Comparison of ENCODE assay signal across 29 cellular contexts in genomic region chr4:185562531-185562930, GRCh38. TPM values are rescaled to one million over a fixed set of nuclear protein-coding genes. Genes with fewer than 3 reads are reported as not detected.
A peak's percentile ranks its signal among the peaks of the same experiment; 100 is the strongest.
DNase-seq lines count a peak whose midpoint lies in the region; ATAC-seq, FAIRE-seq and TF ChIP-seq lines count a peak whose summit lies in the region.
"Had no signal": no experiment of that assay in that cellular context is flagged by ENCODE, and none has a peak within 500 bp of the region (broad histone marks: within the 10 kb centered on the region; RNA-seq: fewer than 3 reads in every experiment).

No MANE protein-coding gene starts in this region.

- no peak overlapping the region for H3K4me3 Mint-ChIP-seq in osteocyte (ENCODE audit: unreplicated experiment)
- H3K4me3 Mint-ChIP-seq: CD14-positive monocyte; CD4-positive, alpha-beta memory T cell; CD4-positive, CD25-positive, alpha-beta regulatory T cell; CD8-positive, alpha-beta memory T cell had no signal

- no peak overlapping the region for H3K27ac Mint-ChIP-seq in osteocyte (ENCODE audit: unreplicated experiment)
- H3K27ac Mint-ChIP-seq: CD14-positive monocyte; CD4-positive, alpha-beta memory T cell; CD4-positive, CD25-positive, alpha-beta regulatory T cell; CD8-positive, alpha-beta memory T cell had no signal

- no peaks in the 10 kb centered on the region for H4K20me1 ChIP-seq in HepG2 (ENCODE audit: insufficient read depth, low read length)
- H4K20me1 ChIP-seq: BLaER1 had no signal

- no peaks in the 10 kb centered on the region; a peak in 1 of 5 replicates for H3K27me3 ChIP-seq in HepG2 (ENCODE audit: control insufficient read depth in 1 of 2, insufficient read depth in 2 of 2, low read length in 2 of 2)
- no peaks in the 10 kb centered on the region for H3K27me3 ChIP-seq in right lobe of liver
- no peaks in the 10 kb centered on the region for H3K27me3 ChIP-seq in stomach smooth muscle (ENCODE audit: control insufficient read depth in 1 of 2, insufficient read depth in 2 of 2, low read length in 2 of 2)
- H3K27me3 ChIP-seq: BE2C, BLaER1 had no signal

- no peaks in the 10 kb centered on the region for H3K79me2 ChIP-seq in HepG2 (ENCODE audit: insufficient read depth, low read length)

- ATAC-seq in HepG2 (no peak), right lobe of liver (no peak), HG03521 (IDR thresholded peaks at IDR 0.05; ENCODE audit: unreplicated experiment) (no peak), HG03095 (IDR thresholded peaks at IDR 0.05; ENCODE audit: unreplicated experiment) (no peak)
- ATAC-seq: GM12878 had no signal

- no peak overlapping the region for H2AFZ ChIP-seq in HepG2 (ENCODE audit: low read length)

- TF ChIP-seq RAD21 in HepG2 (CRISPR knock-in tag; IDR thresholded peaks at IDR 0.05): no peak

- POLR2A ChIA-PET in HepG2 (lab: Yijun Ruan, JAX): no interaction called here

- CTCF ChIA-PET in HepG2 (lab: Yijun Ruan, JAX; ENCODE audit: low intra/inter-chr PET ratio, low total read pairs): no interaction called here

- FAIRE-seq in HepG2 (lab: Jason Lieb, UNC): no peak
- FAIRE-seq: A204.1, GM12878, GM12892, GM18507 had no signal

- intact Hi-C loops in HepG2 (cut with micrococcal nuclease; ENCODE audit: unreplicated experiment) (no loop called here), right lobe of liver (cut with DNase I) (no loop called here)

- no peak overlapping the region for H3K4me2 ChIP-seq in HepG2 (ENCODE audit: low read depth, low read length)
- H3K4me2 ChIP-seq: BLaER1 had no signal

- H3K36me3 ChIP-seq in HepG2 (replicated peaks in 1 of 2; ENCODE audit: control insufficient read depth in 1 of 2, insufficient read depth in 2 of 2, low read length in 2 of 2) (no peaks in the 10 kb centered on the region), right lobe of liver (no peaks in the 10 kb centered on the region), stomach smooth muscle (ENCODE audit: control insufficient read depth in 2 of 2, insufficient read depth in 2 of 2, low read length in 2 of 2) (no peaks in the 10 kb centered on the region)
- H3K36me3 ChIP-seq: BE2C, BLaER1 had no signal

- in situ Hi-C loops in HepG2 (cut with HindIII; ENCODE audit: extremely low pct_ligation_motif_present, low pct_unique_long_range_greater_than_20kb): no loop called here

- H3K9me3 Mint-ChIP-seq in osteocyte (ENCODE audit: unreplicated experiment): no peaks in the 10 kb centered on the region

- TF ChIP-seq CTCF in HepG2 (CRISPR knock-in tag; IDR thresholded peaks at IDR 0.05) (no peak), right lobe of liver (IDR thresholded peaks at IDR 0.05) (no peak), epithelial cell of esophagus (IDR thresholded peaks at IDR 0.05; ENCODE audit: insufficient read depth, low read depth, low read length, missing control alignments) (no peak), osteocyte (IDR thresholded peaks at IDR 0.05) (no peak)

- peaks cover 3% of the 10 kb centered on the region for H3K36me3 Mint-ChIP-seq in osteocyte (ENCODE audit: unreplicated experiment)
- H3K36me3 Mint-ChIP-seq: CD14-positive monocyte; CD4-positive, alpha-beta memory T cell; CD4-positive, CD25-positive, alpha-beta regulatory T cell; CD8-positive, alpha-beta memory T cell had no signal

- H3K27ac ChIP-seq in HepG2 (ENCODE audit: extremely low read length, insufficient read depth, low read length) (no peak overlapping the region), right lobe of liver (no peak overlapping the region), stomach smooth muscle (ENCODE audit: low read length) (peak overlapping the region; percentile 82)
- H3K27ac ChIP-seq: BLaER1 had no signal

- peaks cover 29% of the 10 kb centered on the region for H3K4me1 Mint-ChIP-seq in osteocyte (ENCODE audit: unreplicated experiment)
- H3K4me1 Mint-ChIP-seq: CD14-positive monocyte; CD4-positive, alpha-beta memory T cell; CD4-positive, CD25-positive, alpha-beta regulatory T cell; CD8-positive, alpha-beta memory T cell had no signal

- H3K9me3 ChIP-seq in HepG2 (ENCODE audit: low read length) (no peaks in the 10 kb centered on the region), right lobe of liver (no peaks in the 10 kb centered on the region), stomach smooth muscle (ENCODE audit: control insufficient read depth in 2 of 2, low read length in 2 of 2) (no peaks in the 10 kb centered on the region)
- H3K9me3 ChIP-seq: BE2C had no signal

- BruUV-seq in HepG2 (replicated peaks; lab: Mats Ljungman, UMichigan): no TSS peak

- peaks cover 36% of the 10 kb centered on the region for H3K4me1 ChIP-seq in HepG2 (ENCODE audit: insufficient read depth, low read length)
- peaks cover 0 to 4% (median 2%) of the 10 kb centered on the region in 4 donors for H3K4me1 ChIP-seq in right lobe of liver
- peaks cover 45% of the 10 kb centered on the region for H3K4me1 ChIP-seq in stomach smooth muscle (ENCODE audit: control insufficient read depth, insufficient read depth, low read length)
- H3K4me1 ChIP-seq: BLaER1 had no signal

- H3K27me3 Mint-ChIP-seq in osteocyte (ENCODE audit: unreplicated experiment): no peaks in the 10 kb centered on the region

- H3K9ac ChIP-seq in HepG2 (ENCODE audit: insufficient read depth, low read depth, low read length) (no peak overlapping the region), stomach smooth muscle (ENCODE audit: low read length in 2 of 2) (no peak overlapping the region)
- H3K9ac ChIP-seq: BLaER1 had no signal

- TF ChIP-seq POLR2A in HepG2 (IDR thresholded peaks at IDR 0.05; ENCODE audit: insufficient read depth in 1 of 2, low read depth in 2 of 2, low read length in 2 of 2) (no peak), right lobe of liver (IDR thresholded peaks at IDR 0.05) (no peak)

- H3K4me3 ChIP-seq in HepG2 (replicated peaks in 1 of 3; ENCODE audit: insufficient read depth in 1 of 3, low read depth in 2 of 3, low read length in 3 of 3) (no peak overlapping the region), right lobe of liver (no peak overlapping the region), epithelial cell of esophagus (ENCODE audit: low read length) (no peak overlapping the region), stomach smooth muscle (ENCODE audit: low read length in 2 of 2) (no peak overlapping the region)
- H3K4me3 ChIP-seq: BLaER1, GM12878 had no signal

- WGBS in HepG2 (ENCODE audit: low lambda C conversion rate): 28% methylated on average over 3 of the region's 3 CpGs
- WGBS in right lobe of liver (ENCODE audit: insufficient coverage, low coverage, low lambda C conversion rate, missing lambda C conversion rate): 31% methylated on average over 3 of the region's 3 CpGs

- TF ChIP-seq EP300 in HepG2 (IDR thresholded peaks at IDR 0.05; ENCODE audit: low read depth in 2 of 2, low read length in 2 of 2) (no peak), HepG2 (CRISPR knock-in tag; IDR thresholded peaks at IDR 0.05; ENCODE audit: borderline replicate concordance) (no peak)

- DNase-seq in HepG2 (ENCODE audit: low spot score) (no peak), right lobe of liver (no peak), epithelial cell of esophagus (ENCODE audit: low read depth) (peak; percentile 21), osteocyte (ENCODE audit: extremely low spot score, unreplicated experiment) (peak; percentile 30), HK-2 (ENCODE audit: unreplicated experiment) (no peak)
- DNase-seq: 8988T; ACHN; BE2C; C1 segment of cervical spinal cord; CD4-positive, alpha-beta memory T cell; CD4-positive, CD25-positive, alpha-beta regulatory T cell; CD8-positive, alpha-beta memory T cell; COR-L47; DMS 273 treated with DMSO at 0.1 percent for 48 hours; DMS153; DMS79; DND-41; EL; GDM1 had no signal

TF ChIP-seq in HepG2, 621 proteins besides CTCF, POLR2A, EP300 and RAD21 (continues in another document):
- TF ChIP-seq ATF7 (IDR thresholded peaks at IDR 0.05) (0 out of 2 replicates have a peak, but pooled peaks have one; percentile 21), ATF7 (CRISPR knock-in tag; IDR thresholded peaks at IDR 0.05) (no peak), ZNF7 (CRISPR knock-in tag; IDR thresholded peaks at IDR 0.05) (0 out of 2 replicates have a peak, but pooled peaks have one; percentile 10)

RNA-seq across cellular contexts. Expression of gene PDLIM3, which starts 27.2 kb away (rescaled TPM):
- total RNA-seq in HepG2 (2016; rRNA removed; fragmentation: Illumina TruSeq; extraction: Trizol) (5.9 and 6.3 TPM in 2 replicates), right lobe of liver (10 to 100 TPM in 2 of 6 experiments, 1 to 10 TPM in 4; 1.8 to 23.7 (median 6.1) TPM), osteocyte (2.1 and 2.8 TPM in 2 replicates)
- 2.5 and 3.1 TPM in 2 replicates for total RNA-seq in HepG2 (2016; cell fraction: cytosol; rRNA removed; fragmentation: Illumina TruSeq; extraction: Trizol; ENCODE audit: low read depth)
- total RNA-seq in HepG2 (2016; cell fraction: insoluble cytoplasmic fraction; rRNA removed; fragmentation: Illumina TruSeq; extraction: Trizol): 6.4 and 8.1 TPM in 2 replicates
- 5.3 TPM in 2 replicates for total RNA-seq in HepG2 (2016; cell fraction: membrane; rRNA removed; fragmentation: Illumina TruSeq; extraction: Trizol)
- total RNA-seq in HepG2 (2016; cell fraction: nucleus; rRNA removed; fragmentation: Illumina TruSeq; extraction: Trizol): 5.3 and 5.9 TPM in 2 replicates
- polyA plus RNA-seq in HepG2 (2011; rRNA removed): 14.0 and 14.8 TPM in 2 replicates
- 14.0 and 16.0 TPM in 2 replicates for polyA plus RNA-seq in HepG2 (2011; cell fraction: cytosol; rRNA removed)
- 10.4 and 14.3 TPM in 2 replicates for polyA plus RNA-seq in HepG2 (2011; cell fraction: nucleus; rRNA removed)
- polyA plus RNA-seq in HepG2 (2012): 3.0 and 13.6 TPM in 2 replicates
- 3.0 and 3.2 TPM in 2 replicates for polyA plus RNA-seq in HepG2 (2016; cell fraction: cytosol; fragmentation: Illumina TruSeq; extraction: Trizol; ENCODE audit: low read depth)
- polyA plus RNA-seq in HepG2 (2016; cell fraction: insoluble cytoplasmic fraction; fragmentation: Illumina TruSeq; extraction: Trizol; ENCODE audit: low read depth): 7.6 and 8.1 TPM in 2 replicates
- polyA plus RNA-seq in HepG2 (2016; cell fraction: membrane; fragmentation: Illumina TruSeq; extraction: Trizol; ENCODE audit: low read depth): 3.8 and 4.4 TPM in 2 replicates
- polyA plus RNA-seq in HepG2 (2016; cell fraction: nucleus; fragmentation: Illumina TruSeq; extraction: Trizol; ENCODE audit: insufficient read depth, low read depth): 4.3 and 4.8 TPM in 2 replicates
- polyA minus RNA-seq in HepG2 (2011; rRNA and poly(A)+ RNA removed; ENCODE audit: low replicate concordance): 6.4 and 20.2 TPM in 2 replicates
- polyA minus RNA-seq in HepG2 (2011; cell fraction: cytosol; rRNA and poly(A)+ RNA removed): 8.4 and 8.7 TPM in 2 replicates
- polyA minus RNA-seq in HepG2 (2011; cell fraction: nucleus; rRNA and poly(A)+ RNA removed): 17.7 and 18.2 TPM in 2 replicates
- total RNA-seq: A673; CD4-positive, alpha-beta memory T cell; CD4-positive, CD25-positive, alpha-beta regulatory T cell; CD8-positive, alpha-beta memory T cell; GM12878 had no signal
- polyA plus RNA-seq: CD14-positive monocyte; CD4-positive, alpha-beta memory T cell; CD4-positive, CD25-positive, alpha-beta regulatory T cell; CD8-positive, alpha-beta memory T cell had no signal

Comparison
In these comparisons a context has a peak if more than half of its experiments do, and no peak if none do; other contexts are left out.
1. DNase-seq: peak in epithelial cell of esophagus (single experiment) and osteocyte (single experiment); none in HepG2 (single experiment), right lobe of liver (0 of 3) and HK-2 (single experiment).